ENCODE assay signal across 18 cellular contexts in the genomic region with DNA sequence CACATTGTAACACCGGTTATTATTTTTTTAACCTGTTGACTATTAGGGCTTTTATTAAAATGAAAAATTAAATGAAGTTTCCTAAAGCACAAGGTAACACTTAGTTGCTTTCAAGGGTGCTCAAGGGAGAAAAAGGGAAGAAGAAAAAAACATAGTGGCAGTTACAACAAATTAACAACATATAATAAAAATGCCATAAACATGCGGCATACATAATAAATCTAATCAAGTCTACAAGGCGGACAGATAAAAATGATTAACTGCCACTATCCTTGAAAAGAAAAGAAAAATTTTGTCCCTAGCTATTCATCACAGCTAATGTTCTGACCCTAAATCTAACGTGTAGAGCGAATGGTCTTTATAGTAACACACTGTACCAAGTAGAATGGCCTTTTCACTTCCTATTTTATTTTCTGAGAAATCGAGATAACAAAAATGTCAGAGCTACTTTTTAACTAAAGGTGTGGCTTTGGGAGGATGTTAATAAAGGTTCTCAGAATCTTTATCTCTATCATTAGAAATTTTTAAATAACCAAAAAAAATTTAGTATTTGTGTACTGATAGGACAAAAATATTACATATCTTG.
DNase-seq lines count a peak whose midpoint lies in the region; ATAC-seq, FAIRE-seq and TF ChIP-seq lines count a peak whose summit lies in the region.
"Had no signal": no experiment of that assay in that cellular context is flagged by ENCODE, and none has a peak within 500 bp of the region (broad histone marks: within the 10 kb centered on the region; RNA-seq: fewer than 3 reads in every experiment).

No MANE protein-coding gene starts in this region.

- POLR2A ChIA-PET in activated CD4-positive, alpha-beta T cell treated with anti-CD3 and anti-CD28 coated beads for 36 hours (lab: Charles Lee) = no interaction called here
- POLR2A ChIA-PET in activated naive CD8-positive, alpha-beta T cell treated with anti-CD3 and anti-CD28 coated beads, Interleukin-2, amount 10 ng/mL, durations not matched to agents 7 days and 5 days (lab: Charles Lee) = interaction anchor here (0.9 to 2.4 kb wide), 4 partner anchors 16 to 194 kb away, joined by 3 to 7 read pairs (median 4); no protein-coding TSS in a partner anchor

- no peak for ATAC-seq in activated CD4-positive, alpha-beta T cell treated with anti-CD3 and anti-CD28 coated beads for 36 hours
- no peak for ATAC-seq in activated naive CD8-positive, alpha-beta T cell treated with anti-CD3 and anti-CD28 coated beads, Interleukin-2, amount 10 ng/mL, durations not matched to agents 7 days and 5 days (ENCODE audit: low read depth)
- no peak for ATAC-seq in HG03571 (IDR thresholded peaks at IDR 0.05; ENCODE audit: unreplicated experiment)
- ATAC-seq: heart right ventricle had no signal

- H3K27ac ChIP-seq in small intestine (ENCODE audit: low read depth in 1 of 2, low read length in 1 of 2) (no peak overlapping the region), stomach (peak overlapping the region in 2 of 5 donors; percentile 43 to 71)
- H3K27ac ChIP-seq: cardiac muscle cell, ovary had no signal

- peak overlapping the region; percentile 40 for H3K27ac Mint-ChIP-seq in activated CD4-positive, alpha-beta T cell treated with anti-CD3 and anti-CD28 coated beads for 36 hours
- H3K27ac Mint-ChIP-seq in activated naive CD8-positive, alpha-beta T cell treated with anti-CD3 and anti-CD28 coated beads, Interleukin-2, amount 10 ng/mL, durations not matched to agents 7 days and 5 days = peak overlapping the region; percentile 71

- no peak for TF ChIP-seq CTCF in stomach (IDR thresholded peaks at IDR 0.05)

- H3K27me3 ChIP-seq in small intestine (ENCODE audit: control insufficient read depth in 2 of 2, insufficient read depth in 2 of 2, low read length in 2 of 2) = no peaks in the 10 kb centered on the region
- no peaks in the 10 kb centered on the region for H3K27me3 ChIP-seq in stomach
- H3K27me3 ChIP-seq: cardiac muscle cell, heart right ventricle, ovary, upper lobe of left lung had no signal

- no peak for TF ChIP-seq POLR2A in stomach (IDR thresholded peaks at IDR 0.05)

- no peak overlapping the region for H3K4me3 Mint-ChIP-seq in activated CD4-positive, alpha-beta T cell treated with anti-CD3 and anti-CD28 coated beads for 36 hours
- peak overlapping the region; percentile 47 for H3K4me3 Mint-ChIP-seq in activated naive CD8-positive, alpha-beta T cell treated with anti-CD3 and anti-CD28 coated beads, Interleukin-2, amount 10 ng/mL, durations not matched to agents 7 days and 5 days
- H3K4me3 Mint-ChIP-seq: CD8-positive, alpha-beta memory T cell had no signal

- no peak for TF ChIP-seq EP300 in stomach (IDR thresholded peaks at IDR 0.05)

- no peaks in the 10 kb centered on the region for H3K27me3 Mint-ChIP-seq in activated CD4-positive, alpha-beta T cell treated with anti-CD3 and anti-CD28 coated beads for 36 hours
- no peaks in the 10 kb centered on the region for H3K27me3 Mint-ChIP-seq in activated naive CD8-positive, alpha-beta T cell treated with anti-CD3 and anti-CD28 coated beads, Interleukin-2, amount 10 ng/mL, durations not matched to agents 7 days and 5 days
- H3K27me3 Mint-ChIP-seq: CD8-positive, alpha-beta memory T cell had no signal

- no peaks in the 10 kb centered on the region for H3K36me3 ChIP-seq in small intestine (ENCODE audit: control insufficient read depth in 2 of 2, insufficient read depth in 2 of 2, low read length in 2 of 2)
- H3K36me3 ChIP-seq in stomach = no peaks in the 10 kb centered on the region
- H3K36me3 ChIP-seq: cardiac muscle cell, heart right ventricle, ovary, upper lobe of left lung had no signal

- intact Hi-C loops in activated CD4-positive, alpha-beta T cell treated with anti-CD3 and anti-CD28 coated beads for 36 hours (cut with DNase I, micrococcal nuclease) = no loop called here
- intact Hi-C loops in stomach (cut with DNase I; ENCODE audit: low total_unique reads) = no loop called here
- intact Hi-C loops in posterior vena cava (cut with DNase I) = no loop called here

- H3K9me3 ChIP-seq in small intestine (ENCODE audit: control insufficient read depth, low read depth) (no peaks in the 10 kb centered on the region), stomach (no peaks in the 10 kb centered on the region)
- H3K9me3 ChIP-seq: heart right ventricle, ovary, upper lobe of left lung had no signal

- H3K4me3 ChIP-seq in small intestine (ENCODE audit: low read depth in 1 of 2, low read length in 2 of 2) (no peak overlapping the region), stomach (no peak overlapping the region)
- H3K4me3 ChIP-seq: cardiac muscle cell, heart right ventricle, ovary, upper lobe of left lung had no signal

- no peak for FAIRE-seq in small intestine (lab: Jason Lieb, UNC)
- FAIRE-seq: keratinocyte had no signal

- CTCF ChIA-PET in activated CD4-positive, alpha-beta T cell treated with anti-CD3 and anti-CD28 coated beads for 36 hours (lab: Charles Lee) = interaction anchor here (1.0 kb wide), 1 partner anchor 192 kb away, joined by 3 read pairs; no protein-coding TSS in a partner anchor

- DNase-seq in activated CD4-positive, alpha-beta T cell treated with anti-CD3 and anti-CD28 coated beads for 36 hours = no peak
- no peak for DNase-seq in activated CD4-positive, alpha-beta T cell treated with anti-CD3 and anti-CD28 coated beads, Interleukin-2, amount 50 U/mL, for 48 hours
- peak; percentile 24 for DNase-seq in NAMALWA (ENCODE audit: low spot score)
- no peak for DNase-seq in activated naive CD8-positive, alpha-beta T cell treated with anti-CD3 and anti-CD28 coated beads, Interleukin-2, amount 10 ng/mL, durations not matched to agents 7 days and 5 days
- DNase-seq in small intestine = peak; percentile 45
- no peak for DNase-seq in stomach
- no peak for DNase-seq in posterior vena cava (ENCODE audit: low spot score)
- DNase-seq: CD8-positive, alpha-beta memory T cell; effector CD8-positive, alpha-beta T cell; EL; H7; heart right ventricle; NCI-H446 treated with DMSO at 0.1 percent for 48 hours; ovary; upper lobe of left lung had no signal

- peaks cover 3% of the 10 kb centered on the region for H3K9me3 Mint-ChIP-seq in activated CD4-positive, alpha-beta T cell treated with anti-CD3 and anti-CD28 coated beads for 36 hours (ENCODE audit: low read depth)
- H3K9me3 Mint-ChIP-seq in activated naive CD8-positive, alpha-beta T cell treated with anti-CD3 and anti-CD28 coated beads, Interleukin-2, amount 10 ng/mL, durations not matched to agents 7 days and 5 days = no peaks in the 10 kb centered on the region
- H3K9me3 Mint-ChIP-seq: CD8-positive, alpha-beta memory T cell had no signal

- H3K4me1 ChIP-seq in small intestine (ENCODE audit: control insufficient read depth in 2 of 2, insufficient read depth in 1 of 2, low read depth in 1 of 2, low read length in 1 of 2) (peaks cover 3 to 7% of the 10 kb centered on the region in 2 donors), stomach (peaks cover 13 to 64% (median 43%) of the 10 kb centered on the region in 4 donors)

- peaks cover 81% of the 10 kb centered on the region for H3K4me1 Mint-ChIP-seq in activated CD4-positive, alpha-beta T cell treated with anti-CD3 and anti-CD28 coated beads for 36 hours
- H3K4me1 Mint-ChIP-seq in activated naive CD8-positive, alpha-beta T cell treated with anti-CD3 and anti-CD28 coated beads, Interleukin-2, amount 10 ng/mL, durations not matched to agents 7 days and 5 days = peaks cover 56% of the 10 kb centered on the region

- 21 to 55% (median 38%) methylated on average over 6 of the region's 6 CpGs for WGBS in small intestine, 3 donors
- 29 to 54% (median 46%) methylated on average over 6 of the region's 6 CpGs for WGBS in stomach, 5 donors

- peaks cover 4% of the 10 kb centered on the region for H3K36me3 Mint-ChIP-seq in activated CD4-positive, alpha-beta T cell treated with anti-CD3 and anti-CD28 coated beads for 36 hours (ENCODE audit: low read depth)
- peaks cover under 1% of the 10 kb centered on the region for H3K36me3 Mint-ChIP-seq in activated naive CD8-positive, alpha-beta T cell treated with anti-CD3 and anti-CD28 coated beads, Interleukin-2, amount 10 ng/mL, durations not matched to agents 7 days and 5 days

Comparison
In these comparisons a context has a peak if more than half of its experiments do, and no peak if none do; other contexts are left out.
1. DNase-seq: peak in NAMALWA (single experiment) and small intestine (single experiment); none in activated CD4-positive, alpha-beta T cell treated with anti-CD3 and anti-CD28 coated beads for 36 hours (single experiment), activated CD4-positive, alpha-beta T cell treated with anti-CD3 and anti-CD28 coated beads, Interleukin-2, amount 50 U/mL, for 48 hours (0 of 2), activated naive CD8-positive, alpha-beta T cell treated with anti-CD3 and anti-CD28 coated beads, Interleukin-2, amount 10 ng/mL, durations not matched to agents 7 days and 5 days (single experiment), stomach (single experiment) and posterior vena cava (single experiment).